Comparison of ENCODE assay signal across 32 cellular contexts in the genomic region with DNA sequence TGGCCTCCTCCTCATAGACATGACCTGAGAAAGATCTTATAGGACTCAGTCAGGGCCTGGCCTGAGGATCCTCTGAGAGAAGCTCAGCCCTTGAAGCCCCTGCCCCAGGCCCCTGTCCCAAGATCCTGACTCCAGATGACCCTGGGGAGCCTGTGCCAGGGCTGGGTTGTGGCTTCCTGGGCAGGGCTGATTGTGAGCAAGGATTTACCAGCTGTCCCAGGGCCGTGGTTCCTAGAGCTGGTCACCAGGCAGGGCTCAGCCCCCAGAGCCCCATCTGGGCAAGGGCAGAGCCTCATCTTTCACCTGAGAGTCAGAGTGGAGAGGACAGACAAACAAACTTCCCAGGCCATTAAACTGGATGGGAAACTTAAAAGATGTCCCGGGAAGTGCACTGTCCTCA. TPM values are rescaled to one million over a fixed set of nuclear protein-coding genes. Genes with fewer than 3 reads are reported as not detected.
"Had no signal": no experiment of that assay in that cellular context is flagged by ENCODE, and none has a peak within 500 bp of the region (broad histone marks: within the 10 kb centered on the region; RNA-seq: fewer than 3 reads in every experiment).

No MANE protein-coding gene starts in this region.

- DNase-seq: activated CD4-positive, alpha-beta T cell treated with anti-CD3 and anti-CD28 coated beads for 1 hour; activated CD4-positive, alpha-beta T cell treated with anti-CD3 and anti-CD28 coated beads, Interleukin-2, amount 50 U/mL, for 48 hours; activated CD8-positive, alpha-beta memory T cell treated with anti-CD3 and anti-CD28 coated beads for 24 hours; activated CD8-positive, alpha-beta memory T cell treated with anti-CD3 and anti-CD28 coated beads, Interleukin-2, amount 50 U/mL, for 4 hours; activated naive CD4-positive, alpha-beta T cell; activated T-cell treated with anti-CD3 and anti-CD28 coated beads, Interleukin-2, amount 50 U/mL, for 48 hours; cerebellar nuclear complex; colonic mucosa; dorsolateral prefrontal cortex; effector memory CD4-positive, alpha-beta T cell; gastrocnemius medialis; glutamatergic neuron; left lung; mucosa of descending colon; psoas muscle; stimulated activated CD4-positive, alpha-beta T cell treated with anti-CD3 and anti-CD28 coated beads, Interleukin-15, amount 100 ng/mL, for 24 hours; substantia nigra; T-helper 2 cell; uterus had no signal

- H3K4me1 Mint-ChIP-seq: brain had no signal

- H3K4me3 ChIP-seq: ascending aorta, cardiac muscle cell, colonic mucosa, dorsolateral prefrontal cortex, gastrocnemius medialis, mucosa of descending colon, psoas muscle, right atrium auricular region, smooth muscle cell, uterus had no signal

- ATAC-seq: gastrocnemius medialis; left lung; mucosa of descending colon; natural killer cell treated with Interleukin-12 subunit alpha and Interleukin-12 subunit beta and Interleukin-15 and Interleukin-18, amount 100 ng/mL, for 72 hours; psoas muscle had no signal

- H3K36me3 ChIP-seq: ascending aorta, cardiac muscle cell, colonic mucosa, gastrocnemius medialis, right atrium auricular region, uterus had no signal

- H3K9me3 Mint-ChIP-seq: natural killer cell treated with Interleukin-12 subunit alpha and Interleukin-12 subunit beta and Interleukin-15 and Interleukin-18, amount 100 ng/mL, for 72 hours had no signal

- H3K27me3 ChIP-seq: ascending aorta, cardiac muscle cell, colonic mucosa, gastrocnemius medialis, left lung, right atrium auricular region, uterus had no signal

- H3K27ac Mint-ChIP-seq: brain, type B pancreatic cell had no signal

- H3K4me2 ChIP-seq: smooth muscle cell had no signal

- H3K27ac ChIP-seq: ascending aorta, cardiac muscle cell, colonic mucosa, dorsolateral prefrontal cortex, gastrocnemius medialis, psoas muscle, right atrium auricular region, uterus had no signal

- H3K27me3 Mint-ChIP-seq: natural killer cell treated with Interleukin-12 subunit alpha and Interleukin-12 subunit beta and Interleukin-15 and Interleukin-18, amount 100 ng/mL, for 72 hours; stimulated activated naive CD8-positive, alpha-beta T cell treated with anti-CD3 and anti-CD28 coated beads, Interleukin-15, Interleukin-2, amounts not matched to agents 100 ng/mL and 50 ng/mL, for 24 hours; type B pancreatic cell had no signal

- H3K9me3 ChIP-seq: ascending aorta, colonic mucosa, gastrocnemius medialis, psoas muscle, uterus had no signal

- H3K36me3 Mint-ChIP-seq: brain, type B pancreatic cell had no signal

- H3K4me1 ChIP-seq: ascending aorta, colonic mucosa, gastrocnemius medialis, psoas muscle, right atrium auricular region, uterus had no signal

- H3K4me3 Mint-ChIP-seq: brain; natural killer cell treated with Interleukin-12 subunit alpha and Interleukin-12 subunit beta and Interleukin-15 and Interleukin-18, amount 100 ng/mL, for 72 hours; type B pancreatic cell had no signal

RNA-seq across cellular contexts. Expression of gene CEACAM21, which starts 1.9 kb away (rescaled TPM):
- total RNA-seq: ascending aorta, epithelial cell of proximal tubule, myocyte, osteoblast, smooth muscle cell had no signal

RNA-seq across cellular contexts. Expression of gene CEACAM4, which starts 49.0 kb away (rescaled TPM):
- total RNA-seq: activated naive CD4-positive, alpha-beta T cell treated with anti-CD3 and anti-CD28 coated beads, Interleukin-2, amount 50 U/mL, for 72 hours; ascending aorta; cardiac muscle cell; colonic mucosa; epithelial cell of proximal tubule; lung microvascular endothelial cell; myocyte; natural killer cell treated with Interleukin-12 subunit alpha and Interleukin-12 subunit beta and Interleukin-15 and Interleukin-18, amount 100 ng/mL, for 72 hours; osteoblast; smooth muscle cell had no signal
